In the genomic region with DNA sequence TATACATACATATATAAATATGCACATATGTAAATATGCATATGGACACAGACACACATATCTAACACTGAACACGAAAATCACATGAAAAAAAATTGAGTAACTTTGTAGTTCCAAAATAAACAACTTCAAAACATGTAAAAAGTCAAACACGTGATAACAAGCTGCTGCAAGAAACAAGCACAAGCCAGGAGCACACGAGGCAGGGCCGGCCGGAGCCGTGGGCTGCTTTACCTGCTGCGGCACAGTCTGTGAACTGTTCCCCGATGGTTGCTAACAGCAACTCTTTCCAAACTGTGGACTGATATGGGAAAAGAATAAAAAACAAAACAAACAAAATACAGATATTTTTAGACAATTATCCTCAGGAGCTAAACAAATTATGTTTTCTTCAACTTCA, we compare ENCODE assay signal across 16 cellular contexts. TPM values are rescaled to one million over a fixed set of nuclear protein-coding genes. Genes with fewer than 3 reads are reported as not detected.
DNase-seq lines count a peak whose midpoint lies in the region; ATAC-seq and TF ChIP-seq lines count a peak whose summit lies in the region.
"Had no signal": no experiment of that assay in that cellular context is flagged by ENCODE, and none has a peak within 500 bp of the region (broad histone marks: within the 10 kb centered on the region; RNA-seq: fewer than 3 reads in every experiment).

No MANE protein-coding gene starts in this region.

- H3K4me3 ChIP-seq in hepatocyte (no peak overlapping the region), ovary (no peak overlapping the region), transverse colon (no peak overlapping the region)

- WGBS in hepatocyte (ENCODE audit: low lambda C conversion rate, missing lambda C conversion rate): 58% methylated on average over 8 of the region's 8 CpGs
- 7 to 19% (median 15%) methylated on average over 8 of the region's 8 CpGs for WGBS in ovary, 3 donors
- 65 to 69% methylated on average over 8 of the region's 8 CpGs for WGBS in transverse colon (ENCODE audit: low coverage in 1 of 2), 2 donors

- no peaks in the 10 kb centered on the region for H3K9me2 ChIP-seq in hepatocyte (replicated peaks; ENCODE audit: insufficient read depth)

- H3K27me3 Mint-ChIP-seq in activated T-helper 17 cell treated with anti-CD3 and anti-CD28 coated beads, Interleukin-2, amount 50 U/mL, for 72 hours: no peaks in the 10 kb centered on the region
- H3K27me3 Mint-ChIP-seq: central memory CD8-positive, alpha-beta T cell; effector memory CD8-positive, alpha-beta T cell had no signal

- DNase-seq in hepatocyte (ENCODE audit: low spot score) (peak; percentile 18), ovary (peak in 3 of 5 donors; percentile 23 to 49 (median 23)), transverse colon (no peak), omental fat pad (ENCODE audit: low spot score) (no peak)
- no peak for DNase-seq in activated naive CD4-positive, alpha-beta T cell treated with anti-CD3 and anti-CD28 coated beads, Interleukin-2, amount 50 U/mL, for 16 hours
- DNase-seq: activated CD4-positive, alpha-beta T cell treated with anti-CD3 and anti-CD28 coated beads for 48 hours; activated effector memory CD4-positive, alpha-beta T cell treated with anti-CD3 and anti-CD28 coated beads, Interleukin-2, amount 50 U/mL, for 16 hours; Caco-2; effector memory CD8-positive, alpha-beta T cell; NCI-H1417; NCI-H524; nephron progenitor cell; retina had no signal

- H3K79me2 ChIP-seq in hepatocyte: no peaks in the 10 kb centered on the region

- H3K4me1 ChIP-seq in hepatocyte (ENCODE audit: insufficient read depth) (peaks cover 37% of the 10 kb centered on the region), ovary (ENCODE audit: insufficient read depth) (peaks cover 13% of the 10 kb centered on the region), transverse colon (peaks cover 11 to 58% (median 36%) of the 10 kb centered on the region in 4 donors)

- no peaks in the 10 kb centered on the region for H3K9me3 ChIP-seq in hepatocyte (ENCODE audit: low read depth)
- no peaks in the 10 kb centered on the region for H3K9me3 ChIP-seq in ovary
- H3K9me3 ChIP-seq in transverse colon: no peaks in the 10 kb centered on the region
- H3K9me3 ChIP-seq: Caco-2 had no signal

- H3K36me3 ChIP-seq in hepatocyte (replicated peaks; ENCODE audit: insufficient read depth, low read depth) (no peaks in the 10 kb centered on the region), ovary (no peaks in the 10 kb centered on the region), transverse colon (no peaks in the 10 kb centered on the region)

- TF ChIP-seq EP300 in ovary (IDR thresholded peaks at IDR 0.05) (no peak), transverse colon (IDR thresholded peaks at IDR 0.05; ENCODE audit: low read depth) (no peak)

- peak overlapping the region; percentile 35 for H3K27ac ChIP-seq in hepatocyte
- H3K27ac ChIP-seq in ovary: peak overlapping the region in 1 of 2 donors; percentile 64
- H3K27ac ChIP-seq in transverse colon: peak overlapping the region; percentile 69 to 78 (median 74)

- H4K20me1 ChIP-seq in hepatocyte (ENCODE audit: insufficient read depth, poor library complexity, severe bottlenecking): no peaks in the 10 kb centered on the region

- H3K36me3 Mint-ChIP-seq in activated T-helper 17 cell treated with anti-CD3 and anti-CD28 coated beads, Interleukin-2, amount 50 U/mL, for 72 hours (ENCODE audit: low read depth): peaks cover 82% of the 10 kb centered on the region

- H3K9me3 Mint-ChIP-seq in activated T-helper 17 cell treated with anti-CD3 and anti-CD28 coated beads, Interleukin-2, amount 50 U/mL, for 72 hours: no peaks in the 10 kb centered on the region
- H3K9me3 Mint-ChIP-seq: central memory CD8-positive, alpha-beta T cell; effector memory CD8-positive, alpha-beta T cell; nephron progenitor cell had no signal

- H2AFZ ChIP-seq in hepatocyte: no peak overlapping the region

- peak overlapping the region; percentile 51 for H3K4me2 ChIP-seq in hepatocyte

- H3K4me1 Mint-ChIP-seq in activated T-helper 17 cell treated with anti-CD3 and anti-CD28 coated beads, Interleukin-2, amount 50 U/mL, for 72 hours: peaks cover 4% of the 10 kb centered on the region
- H3K4me1 Mint-ChIP-seq: central memory CD8-positive, alpha-beta T cell had no signal

- no peak for TF ChIP-seq POLR2A in ovary (IDR thresholded peaks at IDR 0.05)
- no peak for TF ChIP-seq POLR2A in transverse colon (IDR thresholded peaks at IDR 0.05)

- H3K27ac Mint-ChIP-seq in activated T-helper 17 cell treated with anti-CD3 and anti-CD28 coated beads, Interleukin-2, amount 50 U/mL, for 72 hours: peak overlapping the region; percentile 43
- H3K27ac Mint-ChIP-seq: effector memory CD8-positive, alpha-beta T cell had no signal

- TF ChIP-seq CTCF in hepatocyte (IDR thresholded peaks at IDR 0.05; ENCODE audit: poor library complexity): no peak
- TF ChIP-seq CTCF in ovary (IDR thresholded peaks at IDR 0.05): no peak
- TF ChIP-seq CTCF in transverse colon (IDR thresholded peaks at IDR 0.05): no peak
- no peak for TF ChIP-seq CTCF in omental fat pad (IDR thresholded peaks at IDR 0.05)

- H3K27me3 ChIP-seq in hepatocyte (no peaks in the 10 kb centered on the region), ovary (no peaks in the 10 kb centered on the region), transverse colon (no peaks in the 10 kb centered on the region)

- in situ Hi-C loops in transverse colon (cut with MboI; ENCODE audit: low pct_ligation_motif_present in 1 of 4, low pct_unique_long_range_greater_than_20kb in 1 of 4, low sequenced_read_pairs in 3 of 4): no loop called here

- intact Hi-C loops in ovary (cut with DNase I): no loop called here
- intact Hi-C loops in transverse colon (cut with DNase I; ENCODE audit: low total_unique reads): no loop called here

- H3K4me3 Mint-ChIP-seq in activated T-helper 17 cell treated with anti-CD3 and anti-CD28 coated beads, Interleukin-2, amount 50 U/mL, for 72 hours: no peak overlapping the region
- H3K4me3 Mint-ChIP-seq: central memory CD8-positive, alpha-beta T cell; effector memory CD8-positive, alpha-beta T cell; nephron progenitor cell had no signal

- ATAC-seq in activated T-helper 17 cell treated with anti-CD3 and anti-CD28 coated beads, Interleukin-2, amount 50 U/mL, for 72 hours (replicated peaks): no peak
- ATAC-seq in omental fat pad (ENCODE audit: low FRiP score) (no peak), HG03469 (IDR thresholded peaks at IDR 0.05; ENCODE audit: unreplicated experiment) (no peak)
- ATAC-seq: effector memory CD8-positive, alpha-beta T cell had no signal

RNA-seq across cellular contexts. Expression of a gene that starts 31.6 kb away (rescaled TPM):
- total RNA-seq in activated T-helper 17 cell treated with anti-CD3 and anti-CD28 coated beads, Interleukin-2, amount 50 U/mL, for 72 hours: 10 to 100 TPM; 25.3 to 27.4 TPM
- total RNA-seq in hepatocyte: 4.1 and 5.4 TPM in 2 replicates
- 6.6 and 7.4 TPM in 2 replicates for polyA plus RNA-seq in hepatocyte
- total RNA-seq in ovary: 10 to 100 TPM; 13.0 to 51.7 (median 42.5) TPM
- 10 to 100 TPM; 16.4 to 33.4 TPM for polyA plus RNA-seq in ovary
- 10 to 100 TPM in 2 of 4 donors, 1 to 10 TPM in 2; 6.0 to 35.6 (median 19.4) TPM for total RNA-seq in transverse colon
- total RNA-seq in omental fat pad: 10 to 100 TPM; 20.3 to 31.7 (median 26.3) TPM

Comparison
In these comparisons a context has a peak if more than half of its experiments do, and no peak if none do; other contexts are left out.
1. DNase-seq: peak in hepatocyte (single experiment) and ovary (3 of 5); none in transverse colon (single experiment), omental fat pad (single experiment) and activated naive CD4-positive, alpha-beta T cell treated with anti-CD3 and anti-CD28 coated beads, Interleukin-2, amount 50 U/mL, for 16 hours (single experiment).